In genomic region chr17:2335726-2336214, GRCh38 we compare ENCODE assay signal across 8 cellular contexts. TPM values are rescaled to one million over a fixed set of nuclear protein-coding genes. Genes with fewer than 3 reads are reported as not detected.
A peak's percentile ranks its signal among the peaks of the same experiment; 100 is the strongest.
DNase-seq lines count a peak whose midpoint lies in the region; ATAC-seq and TF ChIP-seq lines count a peak whose summit lies in the region.

No MANE protein-coding gene starts in this region.

- H3K27ac Mint-ChIP-seq in activated T-cell treated with anti-CD3 and anti-CD28 coated beads, Interleukin-2, amount 50 U/mL, for 72 hours, result peak overlapping the region; percentile 94
- peak overlapping the region; percentile 96 for H3K27ac Mint-ChIP-seq in activated CD8-positive, alpha-beta T cell treated with anti-CD3 and anti-CD28 coated beads for 36 hours

- no peaks in the 10 kb centered on the region for H4K20me1 ChIP-seq in hepatocyte (ENCODE audit: insufficient read depth, poor library complexity, severe bottlenecking)

- 6% methylated on average over 17 of the region's 17 CpGs for WGBS in hepatocyte (ENCODE audit: low lambda C conversion rate, missing lambda C conversion rate)

- H3K27me3 ChIP-seq in hepatocyte, result no peaks in the 10 kb centered on the region

- no peak for TF ChIP-seq CTCF in activated CD8-positive, alpha-beta T cell treated with anti-CD3 and anti-CD28 coated beads for 36 hours (IDR thresholded peaks at IDR 0.05)
- TF ChIP-seq CTCF in hepatocyte (IDR thresholded peaks at IDR 0.05; ENCODE audit: poor library complexity), result no peak

- peak overlapping the region in 1 of 2 donors; percentile 99 for H3K4me3 Mint-ChIP-seq in activated T-cell treated with anti-CD3 and anti-CD28 coated beads, Interleukin-2, amount 50 U/mL, for 72 hours
- no peak overlapping the region for H3K4me3 Mint-ChIP-seq in activated CD8-positive, alpha-beta T cell treated with anti-CD3 and anti-CD28 coated beads for 36 hours

- H3K9me2 ChIP-seq in hepatocyte (replicated peaks; ENCODE audit: insufficient read depth), result no peaks in the 10 kb centered on the region

- H3K9me3 ChIP-seq in hepatocyte (ENCODE audit: low read depth), result no peaks in the 10 kb centered on the region

- peaks cover 8% of the 10 kb centered on the region for H3K4me1 ChIP-seq in hepatocyte (ENCODE audit: insufficient read depth)

- no peak for DNase-seq in activated T-cell treated with anti-CD3 and anti-CD28 coated beads, Interleukin-2, amount 50 U/mL, for 72 hours
- no peak for DNase-seq in activated T-cell treated with anti-CD3 and anti-CD28 coated beads, Interleukin-2, amount 50 U/mL, for 48 hours
- DNase-seq in activated CD8-positive, alpha-beta T cell treated with anti-CD3 and anti-CD28 coated beads for 36 hours, result no peak
- DNase-seq in hepatocyte (ENCODE audit: low spot score) (peak; percentile 11), GM19238 (ENCODE audit: insufficient read length, low spot score) (no peak), occipital lobe (lab: John Stamatoyannopoulos, UW) (no peak)
- no peak for DNase-seq in stimulated activated CD4-positive, alpha-beta T cell treated with anti-CD3 and anti-CD28 coated beads, Interleukin-12 subunit alpha, Interleukin-12 subunit beta, amount 100 ng/mL, for 4 hours

- peaks cover 5% of the 10 kb centered on the region for H3K4me1 Mint-ChIP-seq in activated T-cell treated with anti-CD3 and anti-CD28 coated beads, Interleukin-2, amount 50 U/mL, for 72 hours (ENCODE audit: low read depth)
- H3K4me1 Mint-ChIP-seq in activated CD8-positive, alpha-beta T cell treated with anti-CD3 and anti-CD28 coated beads for 36 hours (ENCODE audit: low read depth), result peaks cover 9% of the 10 kb centered on the region

- no peaks in the 10 kb centered on the region for H3K36me3 ChIP-seq in hepatocyte (replicated peaks; ENCODE audit: insufficient read depth, low read depth)

- peaks cover 33% of the 10 kb centered on the region for H3K79me2 ChIP-seq in hepatocyte

- peak overlapping the region; percentile 56 for H3K27ac ChIP-seq in hepatocyte
- peak overlapping the region; percentile 19 to 96 (median 87) for H3K27ac ChIP-seq in skin epidermis

- CTCF ChIA-PET in activated CD8-positive, alpha-beta T cell treated with anti-CD3 and anti-CD28 coated beads for 36 hours (lab: Charles Lee), result interaction anchor here (0.7 to 3.3 kb wide), 7 partner anchors 18 to 281 kb away, joined by 3 to 20 read pairs (median 4); partner anchors contain the start of genes HIC1, SMG6 and SRR

- peak overlapping the region; percentile 97 for H3K4me2 ChIP-seq in hepatocyte

- ATAC-seq in activated T-cell treated with anti-CD3 and anti-CD28 coated beads, Interleukin-2, amount 50 U/mL, for 72 hours (replicated peaks in 1 of 2), result no peak
- no peak for ATAC-seq in activated CD8-positive, alpha-beta T cell treated with anti-CD3 and anti-CD28 coated beads for 36 hours

- peak overlapping the region; percentile 88 for H3K4me3 ChIP-seq in hepatocyte
- H3K4me3 ChIP-seq in skin epidermis, result peak overlapping the region; percentile 61 to 98 (median 90)

- H2AFZ ChIP-seq in hepatocyte, result peak overlapping the region; percentile 61

- H3K36me3 Mint-ChIP-seq in activated T-cell treated with anti-CD3 and anti-CD28 coated beads, Interleukin-2, amount 50 U/mL, for 72 hours (ENCODE audit: insufficient read depth in 2 of 2), result peaks cover 7 to 14% of the 10 kb centered on the region in 2 donors
- H3K36me3 Mint-ChIP-seq in activated CD8-positive, alpha-beta T cell treated with anti-CD3 and anti-CD28 coated beads for 36 hours (ENCODE audit: low read depth), result peaks cover 4% of the 10 kb centered on the region

- intact Hi-C loops in activated CD8-positive, alpha-beta T cell treated with anti-CD3 and anti-CD28 coated beads for 36 hours (cut with micrococcal nuclease), result loop anchor here (5.0 kb wide), 1 partner anchor 83 kb away; no protein-coding TSS in a partner anchor

- POLR2A ChIA-PET in activated CD8-positive, alpha-beta T cell treated with anti-CD3 and anti-CD28 coated beads for 36 hours (lab: Charles Lee), result interaction anchor here (0.7 to 10.5 kb wide), 21 partner anchors 8 to 847 kb away, joined by 3 to 114 read pairs (median 4); partner anchors contain the start of genes SMG6 and SRR

- no peaks in the 10 kb centered on the region for H3K9me3 Mint-ChIP-seq in activated T-cell treated with anti-CD3 and anti-CD28 coated beads, Interleukin-2, amount 50 U/mL, for 72 hours
- no peaks in the 10 kb centered on the region for H3K9me3 Mint-ChIP-seq in activated CD8-positive, alpha-beta T cell treated with anti-CD3 and anti-CD28 coated beads for 36 hours

- H3K27me3 Mint-ChIP-seq in activated T-cell treated with anti-CD3 and anti-CD28 coated beads, Interleukin-2, amount 50 U/mL, for 72 hours (ENCODE audit: low read depth), result no peaks in the 10 kb centered on the region
- H3K27me3 Mint-ChIP-seq in activated CD8-positive, alpha-beta T cell treated with anti-CD3 and anti-CD28 coated beads for 36 hours, result no peaks in the 10 kb centered on the region

RNA-seq across cellular contexts. Expression of gene TSR1, which starts 0.5 kb away (rescaled TPM):
- total RNA-seq in activated T-cell treated with anti-CD3 and anti-CD28 coated beads, Interleukin-2, amount 50 U/mL, for 72 hours, result 10 to 100 TPM; 36.4 to 38.2 TPM
- total RNA-seq in activated CD8-positive, alpha-beta T cell treated with anti-CD3 and anti-CD28 coated beads for 36 hours, result 10 to 100 TPM; 75.8 to 79.4 TPM
- total RNA-seq in hepatocyte (21.2 and 28.9 TPM in 2 replicates), occipital lobe (26.5 TPM)
- polyA plus RNA-seq in hepatocyte, result 20.6 and 22.0 TPM in 2 replicates

RNA-seq across cellular contexts. Expression of gene SGSM2, which starts 1.5 kb away (rescaled TPM):
- total RNA-seq in activated T-cell treated with anti-CD3 and anti-CD28 coated beads, Interleukin-2, amount 50 U/mL, for 72 hours, result 10 to 100 TPM; 40.8 to 57.5 TPM
- total RNA-seq in activated CD8-positive, alpha-beta T cell treated with anti-CD3 and anti-CD28 coated beads for 36 hours, result 10 to 100 TPM; 31.8 to 37.7 TPM
- 22.2 and 22.3 TPM in 2 replicates for total RNA-seq in hepatocyte
- 34.9 and 51.2 TPM in 2 replicates for polyA plus RNA-seq in hepatocyte
- 63.5 TPM for total RNA-seq in occipital lobe

RNA-seq across cellular contexts. Expression of gene SRR, which starts 32.0 kb away (rescaled TPM):
- 10 to 100 TPM; 20.9 to 26.8 TPM for total RNA-seq in activated T-cell treated with anti-CD3 and anti-CD28 coated beads, Interleukin-2, amount 50 U/mL, for 72 hours
- total RNA-seq in activated CD8-positive, alpha-beta T cell treated with anti-CD3 and anti-CD28 coated beads for 36 hours, result 10 to 100 TPM in 1 of 2 experiments, 1 to 10 TPM in 1; 9.6 to 12.7 TPM
- 16.0 and 27.7 TPM in 2 replicates for total RNA-seq in hepatocyte
- polyA plus RNA-seq in hepatocyte, result 7.8 and 11.2 TPM in 2 replicates
- 57.9 TPM for total RNA-seq in occipital lobe

RNA-seq across cellular contexts. Expression of gene SMG6, which starts 32.2 kb away (rescaled TPM):
- total RNA-seq in activated T-cell treated with anti-CD3 and anti-CD28 coated beads, Interleukin-2, amount 50 U/mL, for 72 hours, result 10 to 100 TPM; 47.3 to 54.1 TPM
- 10 to 100 TPM; 39.6 to 40.4 TPM for total RNA-seq in activated CD8-positive, alpha-beta T cell treated with anti-CD3 and anti-CD28 coated beads for 36 hours
- total RNA-seq in hepatocyte (8.5 and 19.9 TPM in 2 replicates), occipital lobe (19.8 TPM)
- 11.9 and 12.1 TPM in 2 replicates for polyA plus RNA-seq in hepatocyte
